ENCODE assay signal across 14 cellular contexts in genomic region chr9:66936194-66936870, GRCh38. TPM values are rescaled to one million over a fixed set of nuclear protein-coding genes. Genes with fewer than 3 reads are reported as not detected.
"Had no signal": no experiment of that assay in that cellular context is flagged by ENCODE, and none has a peak within 500 bp of the region (broad histone marks: within the 10 kb centered on the region; RNA-seq: fewer than 3 reads in every experiment).

No MANE protein-coding gene starts in this region.

RNA-seq across cellular contexts. Expression of gene SPATA31A3, which starts 56.0 kb away (rescaled TPM):
- total RNA-seq: activated B cell treated with CpG ODN at 0.5 μM for 24 hours; activated CD4-positive, alpha-beta memory T cell treated with anti-CD3 and anti-CD28 coated beads for 36 hours; activated CD4-positive, alpha-beta memory T cell treated with anti-CD3 and anti-CD28 coated beads, Interleukin-2, amount 10 ng/mL, durations not matched to agents 7 days and 5 days; activated CD4-positive, alpha-beta T cell treated with anti-CD3 and anti-CD28 coated beads for 36 hours; activated CD4-positive, alpha-beta T cell treated with anti-CD3 and anti-CD28 coated beads, Interleukin-2, amount 10 ng/mL, durations not matched to agents 24 days and 14 days; activated CD4-positive, alpha-beta T cell treated with anti-CD3 and anti-CD28 coated beads, Interleukin-2, amount 10 ng/mL, durations not matched to agents 7 days and 5 days; activated CD8-positive, alpha-beta memory T cell treated with anti-CD3 and anti-CD28 coated beads for 36 hours; activated CD8-positive, alpha-beta memory T cell treated with anti-CD3 and anti-CD28 coated beads, Interleukin-2, amount 10 ng/mL, durations not matched to agents 7 days and 5 days; activated CD8-positive, alpha-beta T cell treated with anti-CD3 and anti-CD28 coated beads for 36 hours; activated CD8-positive, alpha-beta T cell treated with anti-CD3 and anti-CD28 coated beads, Interleukin-2, amount 10 ng/mL, durations not matched to agents 7 days and 5 days; T-cell; T-helper 1 cell treated with Interleukin-12 subunit alpha and Interleukin-12 subunit beta and Interleukin-4 antibody, amounts not matched to agents 30 ng/mL and 1 ng/mL, for 36 hours; T-helper 2 cell treated with Interferon-gamma antibody and Interleukin-4, amounts not matched to agents 100 ng/mL and 5 ng/mL, for 36 hours; WTC11 had no signal
